8 cellular contexts compared by ENCODE assay signal in the genomic region with DNA sequence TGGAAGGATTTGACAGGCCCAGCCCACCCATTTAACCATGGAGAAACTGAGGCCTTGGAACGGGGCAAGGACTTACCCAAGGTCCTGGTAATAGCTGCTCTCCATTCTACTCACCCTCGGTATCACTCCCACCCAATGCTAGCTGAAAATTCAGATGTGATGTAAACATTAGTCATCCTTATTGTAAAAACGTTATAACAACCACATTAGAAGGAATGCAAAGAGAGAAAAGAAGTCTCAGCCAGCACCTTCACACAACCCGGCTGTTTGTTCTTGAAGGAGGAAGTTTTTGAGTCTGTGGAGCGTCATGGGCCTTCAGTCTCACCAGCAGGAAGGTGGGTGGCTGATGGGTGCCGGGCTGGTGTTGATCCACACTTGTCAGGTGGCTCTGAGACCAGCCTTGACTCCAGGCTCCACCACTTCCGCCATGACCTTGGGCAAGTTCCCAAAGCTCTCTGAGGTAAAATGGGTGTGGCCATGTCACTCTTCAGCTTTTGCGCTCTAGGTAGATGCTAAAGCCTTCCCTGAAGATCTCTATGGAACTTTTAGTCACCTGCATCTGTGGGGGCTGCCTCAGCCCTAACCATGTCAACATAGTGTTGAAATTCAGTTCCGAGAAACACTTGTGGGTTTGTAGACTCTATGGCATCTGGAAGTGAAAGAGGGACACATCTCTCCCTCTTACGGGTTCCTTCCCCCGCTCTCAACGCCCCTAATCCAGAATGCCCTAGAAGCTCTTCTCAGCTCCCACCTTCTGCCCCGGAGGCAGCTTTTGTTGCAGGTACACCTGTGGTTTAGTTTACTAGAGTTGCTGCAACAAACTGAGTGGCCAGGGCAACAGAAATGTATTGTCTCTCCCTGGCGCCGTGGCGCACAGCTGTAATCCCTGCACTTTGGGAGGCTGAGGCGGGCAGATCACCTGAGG. TPM values are rescaled to one million over a fixed set of nuclear protein-coding genes. Genes with fewer than 3 reads are reported as not detected.
DNase-seq lines count a peak whose midpoint lies in the region; ATAC-seq and TF ChIP-seq lines count a peak whose summit lies in the region.

No MANE protein-coding gene starts in this region.

- ATAC-seq in GM19023 (IDR thresholded peaks at IDR 0.05; ENCODE audit: unreplicated experiment): no peak
- ATAC-seq in HG03196 (IDR thresholded peaks at IDR 0.05; ENCODE audit: unreplicated experiment): no peak

- no peak overlapping the region for H3K4me3 Mint-ChIP-seq in chondrocyte (ENCODE audit: unreplicated experiment)

- H3K36me3 Mint-ChIP-seq in chondrocyte (ENCODE audit: low read depth): no peaks in the 10 kb centered on the region

- peaks cover 22% of the 10 kb centered on the region for H3K27me3 Mint-ChIP-seq in chondrocyte (ENCODE audit: low read depth)

- no peak overlapping the region for H3K27ac Mint-ChIP-seq in chondrocyte (ENCODE audit: unreplicated experiment)

- no peaks in the 10 kb centered on the region for H3K4me1 Mint-ChIP-seq in chondrocyte (ENCODE audit: low read depth)

- DNase-seq in HS-5 (ENCODE audit: low read depth) (peak; percentile 37), chondrocyte (ENCODE audit: low spot score) (peak; percentile 55), SW 1271 (lab: John Stamatoyannopoulos, UW) (no peak), DMS153 (lab: John Stamatoyannopoulos, UW) (no peak)
- DNase-seq in activated CD4-positive, alpha-beta T cell treated with anti-CD3 and anti-CD28 coated beads for 48 hours: peak; percentile 94
- peak in 2 of 3 experiments; percentile 79 to 92 for DNase-seq in stimulated activated CD4-positive, alpha-beta T cell treated with anti-CD3 and anti-CD28 coated beads, TNF-alpha, amount 100 ng/mL, for 4 hours (ENCODE audit: low read depth in 3 of 3)

- H3K9me3 Mint-ChIP-seq in chondrocyte (ENCODE audit: low read depth): peaks cover 3% of the 10 kb centered on the region

- no peak for TF ChIP-seq CTCF in chondrocyte (IDR thresholded peaks at IDR 0.05)

RNA-seq across cellular contexts. Expression of a gene that starts 14.8 kb away (rescaled TPM):
- total RNA-seq in chondrocyte: 0.33 TPM in 1 of 3 replicates, not detected in the others

RNA-seq across cellular contexts. Expression of a gene that starts 34.3 kb away (rescaled TPM):
- 0.54 to 1.6 TPM (median 0.62 TPM) in 3 replicates for total RNA-seq in chondrocyte

Comparison
In these comparisons a context has a peak if more than half of its experiments do, and no peak if none do; other contexts are left out.
1. DNase-seq: peak in HS-5 (single experiment), activated CD4-positive, alpha-beta T cell treated with anti-CD3 and anti-CD28 coated beads for 48 hours (single experiment), chondrocyte (single experiment) and stimulated activated CD4-positive, alpha-beta T cell treated with anti-CD3 and anti-CD28 coated beads, TNF-alpha, amount 100 ng/mL, for 4 hours (2 of 3); none in SW 1271 (0 of 2) and DMS153 (single experiment).